ENCODE assay signal across 8 cellular contexts in genomic region chr19:46599716-46600392, GRCh38. TPM values are rescaled to one million over a fixed set of nuclear protein-coding genes. Genes with fewer than 3 reads are reported as not detected.
DNase-seq lines count a peak whose midpoint lies in the region; TF ChIP-seq lines count a peak whose summit lies in the region.

No MANE protein-coding gene starts in this region.

- H3K4me3 ChIP-seq in AG10803 (ENCODE audit: low read length) (peak overlapping the region; percentile 90), choroid plexus epithelial cell (ENCODE audit: low read depth, low read length) (peak overlapping the region; percentile 96), muscle layer of duodenum (ENCODE audit: low read depth in 1 of 2, low read length in 2 of 2) (peak overlapping the region; percentile 78 to 96)

- H3K4me1 ChIP-seq in muscle layer of duodenum (ENCODE audit: control insufficient read depth in 1 of 2, insufficient read depth in 2 of 2, low read length in 2 of 2), result peaks cover 17 to 31% of the 10 kb centered on the region in 2 donors

- H3K27ac ChIP-seq in KOPT-K1 (ENCODE audit: low read depth, low read length, poor library complexity, severe bottlenecking), result peak overlapping the region; percentile 97
- H3K27ac ChIP-seq in muscle layer of duodenum (ENCODE audit: low read length), result peak overlapping the region; percentile 100

- H3K9me3 ChIP-seq in KOPT-K1 (ENCODE audit: insufficient read depth, low read length, poor library complexity, severe bottlenecking) (peaks cover 14% of the 10 kb centered on the region), muscle layer of duodenum (ENCODE audit: control insufficient read depth in 1 of 2, low read length in 2 of 2) (peaks cover 0 to 6% of the 10 kb centered on the region in 2 donors)

- DNase-seq in AG10803 (ENCODE audit: low read depth) (no peak), choroid plexus epithelial cell (ENCODE audit: low read depth) (no peak), occipital lobe (lab: John Stamatoyannopoulos, UW) (no peak), COLO668 (lab: John Stamatoyannopoulos, UW; ENCODE audit: unreplicated experiment) (no peak), iPS-NIHi7 (ENCODE audit: extremely low spot score) (no peak), GM03348 (ENCODE audit: low spot score) (no peak)

- TF ChIP-seq CTCF in AG10803 (conservative IDR thresholded peaks at IDR 0.05; ENCODE audit: low read length), result no peak
- no peak for TF ChIP-seq CTCF in choroid plexus epithelial cell (conservative IDR thresholded peaks at IDR 0.05; ENCODE audit: low read depth, low read length)

- H3K36me3 ChIP-seq in KOPT-K1 (ENCODE audit: insufficient read depth, low read length) (peaks cover 8% of the 10 kb centered on the region), muscle layer of duodenum (ENCODE audit: control insufficient read depth in 1 of 2, insufficient read depth in 2 of 2, low read length in 2 of 2) (peaks cover 0 to 3% of the 10 kb centered on the region in 2 donors)

- H3K27me3 ChIP-seq in muscle layer of duodenum (ENCODE audit: low read depth, low read length), result no peaks in the 10 kb centered on the region

RNA-seq across cellular contexts. Expression of gene CALM3, which starts 1.3 kb away (rescaled TPM):
- total RNA-seq in occipital lobe, result 224 TPM

RNA-seq across cellular contexts. Expression of gene PTGIR, which starts 25.0 kb away (rescaled TPM):
- not detected for total RNA-seq in occipital lobe

RNA-seq across cellular contexts. Expression of gene GNG8, which starts 36.1 kb away (rescaled TPM):
- not detected for total RNA-seq in occipital lobe
